ENCODE assay signal across 21 cellular contexts in genomic region chr3:85172001-85172400, GRCh38.
"Had no signal": no experiment of that assay in that cellular context is flagged by ENCODE, and none has a peak within 500 bp of the region (broad histone marks: within the 10 kb centered on the region; RNA-seq: fewer than 3 reads in every experiment).

No MANE protein-coding gene starts in this region.

- H3K9me3 ChIP-seq: heart right ventricle, neutrophil, sigmoid colon, testis, tibial nerve, upper lobe of right lung, vagina had no signal

- H3K27ac ChIP-seq: heart right ventricle, neutrophil, sigmoid colon, skin epidermis, testis, tibial nerve, upper lobe of right lung, vagina had no signal

- FAIRE-seq: endothelial cell of umbilical vein, frontal cortex had no signal

- H3K4me3 ChIP-seq: heart right ventricle, sigmoid colon, skin epidermis, testis, tibial nerve, upper lobe of right lung, vagina had no signal

- H3K36me3 ChIP-seq: heart right ventricle, neutrophil, sigmoid colon, tibial nerve, upper lobe of right lung, vagina had no signal

- H3K4me1 ChIP-seq: heart right ventricle, sigmoid colon, testis, tibial nerve, upper lobe of right lung, vagina had no signal

- ATAC-seq: heart right ventricle; left lobe of liver; naive thymus-derived CD4-positive, alpha-beta T cell; stimulated activated naive B cell treated with anti-CD40 and anti-IgM and Interleukin-4, amounts not matched to agents 10 μg/mL and 1 μg/mL and 100 μg/mL, for 72 hours; stimulated activated naive CD8-positive, alpha-beta T cell treated with anti-CD3 and anti-CD28 coated beads, Interleukin-15, amount 100 ng/mL, for 72 hours; upper lobe of right lung had no signal

- DNase-seq: effector CD4-positive, alpha-beta T cell; endodermal cell; heart right ventricle; hypothalamus; islet precursor cell; mammary epithelial cell; naive thymus-derived CD4-positive, alpha-beta T cell; sigmoid colon; stimulated activated CD4-positive, alpha-beta T cell treated with anti-CD3 and anti-CD28 coated beads, Interleukin-2, amount 100 ng/mL, for 24 hours; stimulated activated CD4-positive, alpha-beta T cell treated with anti-CD3 and anti-CD28 coated beads, Interleukin-4, amount 100 ng/mL, for 4 hours; stimulated activated naive B cell treated with anti-CD40 and anti-IgM and Interleukin-4, amounts not matched to agents 10 μg/mL and 1 μg/mL and 100 μg/mL, for 72 hours; stimulated activated naive CD8-positive, alpha-beta T cell treated with anti-CD3 and anti-CD28 coated beads, Interleukin-15, amount 100 ng/mL, for 72 hours; testis; upper lobe of right lung had no signal

- H3K27me3 ChIP-seq: heart right ventricle, neutrophil, sigmoid colon, testis, tibial nerve, upper lobe of right lung, vagina had no signal
